1 cellular context compared by ENCODE assay signal in the genomic region with DNA sequence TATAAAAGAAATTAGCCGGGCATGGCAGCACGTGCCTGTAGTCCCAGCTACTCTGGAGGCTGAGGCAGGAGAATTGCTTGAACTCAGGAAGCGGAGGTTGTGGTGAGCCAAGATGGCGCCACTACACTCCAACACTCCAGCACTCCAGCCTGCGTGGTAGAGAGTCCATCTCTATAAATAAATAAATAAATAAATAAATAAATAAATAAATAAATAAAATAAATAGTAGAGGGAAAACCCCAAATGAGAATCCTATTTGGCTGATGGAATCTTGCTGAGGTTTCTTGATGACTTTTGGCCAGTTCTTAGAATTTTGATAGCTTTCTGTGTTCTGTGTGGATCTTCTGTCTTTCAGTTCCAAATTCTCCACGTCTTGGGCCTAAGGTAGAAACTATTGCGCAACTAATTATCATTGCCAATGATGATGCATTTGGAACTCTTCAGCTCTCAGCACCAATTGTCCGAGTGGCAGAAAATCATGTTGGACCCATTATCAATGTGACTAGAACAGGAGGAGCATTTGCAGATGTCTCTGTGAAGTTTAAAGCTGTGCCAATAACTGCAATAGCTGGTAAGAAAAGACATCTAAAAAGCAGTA.
TF ChIP-seq lines count a peak whose summit lies in the region.

No MANE protein-coding gene starts in this region.

TF ChIP-seq in HEK293, 187 proteins besides CTCF, POLR2A, EP300 and RAD21 (continued from another document):
- TF ChIP-seq, protein P1, sequence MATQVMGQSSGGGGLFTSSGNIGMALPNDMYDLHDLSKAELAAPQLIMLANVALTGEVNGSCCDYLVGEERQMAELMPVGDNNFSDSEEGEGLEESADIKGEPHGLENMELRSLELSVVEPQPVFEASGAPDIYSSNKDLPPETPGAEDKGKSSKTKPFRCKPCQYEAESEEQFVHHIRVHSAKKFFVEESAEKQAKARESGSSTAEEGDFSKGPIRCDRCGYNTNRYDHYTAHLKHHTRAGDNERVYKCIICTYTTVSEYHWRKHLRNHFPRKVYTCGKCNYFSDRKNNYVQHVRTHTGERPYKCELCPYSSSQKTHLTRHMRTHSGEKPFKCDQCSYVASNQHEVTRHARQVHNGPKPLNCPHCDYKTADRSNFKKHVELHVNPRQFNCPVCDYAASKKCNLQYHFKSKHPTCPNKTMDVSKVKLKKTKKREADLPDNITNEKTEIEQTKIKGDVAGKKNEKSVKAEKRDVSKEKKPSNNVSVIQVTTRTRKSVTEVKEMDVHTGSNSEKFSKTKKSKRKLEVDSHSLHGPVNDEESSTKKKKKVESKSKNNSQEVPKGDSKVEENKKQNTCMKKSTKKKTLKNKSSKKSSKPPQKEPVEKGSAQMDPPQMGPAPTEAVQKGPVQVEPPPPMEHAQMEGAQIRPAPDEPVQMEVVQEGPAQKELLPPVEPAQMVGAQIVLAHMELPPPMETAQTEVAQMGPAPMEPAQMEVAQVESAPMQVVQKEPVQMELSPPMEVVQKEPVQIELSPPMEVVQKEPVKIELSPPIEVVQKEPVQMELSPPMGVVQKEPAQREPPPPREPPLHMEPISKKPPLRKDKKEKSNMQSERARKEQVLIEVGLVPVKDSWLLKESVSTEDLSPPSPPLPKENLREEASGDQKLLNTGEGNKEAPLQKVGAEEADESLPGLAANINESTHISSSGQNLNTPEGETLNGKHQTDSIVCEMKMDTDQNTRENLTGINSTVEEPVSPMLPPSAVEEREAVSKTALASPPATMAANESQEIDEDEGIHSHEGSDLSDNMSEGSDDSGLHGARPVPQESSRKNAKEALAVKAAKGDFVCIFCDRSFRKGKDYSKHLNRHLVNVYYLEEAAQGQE (tag by site-specific recombination; IDR thresholded peaks at IDR 0.05), result peak; percentile 67
- TF ChIP-seq ZNF266 (tag by site-specific recombination; IDR thresholded peaks at IDR 0.05; ENCODE audit: low read depth) (0 out of 2 replicates have a peak, but pooled peaks have one; percentile 36), ZNF221 (tag by site-specific recombination; IDR thresholded peaks at IDR 0.05; ENCODE audit: borderline replicate concordance) (no peak), ZNF114 (tag by site-specific recombination; IDR thresholded peaks at IDR 0.05) (no peak), ZNF664 (tag by site-specific recombination; IDR thresholded peaks at IDR 0.05) (peak; percentile 61; the same call in 1 of the 2 replicates), GFI1B (tag by site-specific recombination; IDR thresholded peaks at IDR 0.05) (no peak; the same call in 1 of the 2 replicates), ZNF202 (tag by site-specific recombination; IDR thresholded peaks at IDR 0.05; ENCODE audit: borderline replicate concordance) (0 out of 2 replicates have a peak, but pooled peaks have one; percentile 39), ZNF140 (tag by site-specific recombination; IDR thresholded peaks at IDR 0.05) (peak; percentile 61; the same call in 1 of the 2 replicates), ZFP37 (tag by site-specific recombination; IDR thresholded peaks at IDR 0.05) (0 out of 2 replicates have a peak, but pooled peaks have one; percentile 50), WT1 (tag by site-specific recombination; IDR thresholded peaks at IDR 0.05) (no peak), ZNF248 (tag by site-specific recombination; IDR thresholded peaks at IDR 0.05) (no peak), ZNF558 (tag by site-specific recombination; IDR thresholded peaks at IDR 0.05) (peak; percentile 73), ZNF555 (tag by site-specific recombination; conservative IDR thresholded peaks at IDR 0.05) (peak; percentile 87), ZNF433 (tag by site-specific recombination; IDR thresholded peaks at IDR 0.05; ENCODE audit: low read depth) (0 out of 2 replicates have a peak, but pooled peaks have one; percentile 8), ZNF341 (tag by site-specific recombination; IDR thresholded peaks at IDR 0.05; ENCODE audit: low read depth) (peak; percentile 19; the same call in 1 of the 2 replicates), ZSCAN16 (tag by site-specific recombination; IDR thresholded peaks at IDR 0.05) (no peak), ZNF10 (tag by site-specific recombination; IDR thresholded peaks at IDR 0.05) (no peak)
- TF ChIP-seq, protein P2, sequence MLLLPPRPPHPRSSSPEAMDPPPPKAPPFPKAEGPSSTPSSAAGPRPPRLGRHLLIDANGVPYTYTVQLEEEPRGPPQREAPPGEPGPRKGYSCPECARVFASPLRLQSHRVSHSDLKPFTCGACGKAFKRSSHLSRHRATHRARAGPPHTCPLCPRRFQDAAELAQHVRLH (tag by site-specific recombination; IDR thresholded peaks at IDR 0.05), result 0 out of 2 replicates have a peak, but pooled peaks have one; percentile 44
- TF ChIP-seq, protein P3, sequence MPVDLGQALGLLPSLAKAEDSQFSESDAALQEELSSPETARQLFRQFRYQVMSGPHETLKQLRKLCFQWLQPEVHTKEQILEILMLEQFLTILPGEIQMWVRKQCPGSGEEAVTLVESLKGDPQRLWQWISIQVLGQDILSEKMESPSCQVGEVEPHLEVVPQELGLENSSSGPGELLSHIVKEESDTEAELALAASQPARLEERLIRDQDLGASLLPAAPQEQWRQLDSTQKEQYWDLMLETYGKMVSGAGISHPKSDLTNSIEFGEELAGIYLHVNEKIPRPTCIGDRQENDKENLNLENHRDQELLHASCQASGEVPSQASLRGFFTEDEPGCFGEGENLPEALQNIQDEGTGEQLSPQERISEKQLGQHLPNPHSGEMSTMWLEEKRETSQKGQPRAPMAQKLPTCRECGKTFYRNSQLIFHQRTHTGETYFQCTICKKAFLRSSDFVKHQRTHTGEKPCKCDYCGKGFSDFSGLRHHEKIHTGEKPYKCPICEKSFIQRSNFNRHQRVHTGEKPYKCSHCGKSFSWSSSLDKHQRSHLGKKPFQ (tag by site-specific recombination; IDR thresholded peaks at IDR 0.05), result no peak
